In the genomic region with DNA sequence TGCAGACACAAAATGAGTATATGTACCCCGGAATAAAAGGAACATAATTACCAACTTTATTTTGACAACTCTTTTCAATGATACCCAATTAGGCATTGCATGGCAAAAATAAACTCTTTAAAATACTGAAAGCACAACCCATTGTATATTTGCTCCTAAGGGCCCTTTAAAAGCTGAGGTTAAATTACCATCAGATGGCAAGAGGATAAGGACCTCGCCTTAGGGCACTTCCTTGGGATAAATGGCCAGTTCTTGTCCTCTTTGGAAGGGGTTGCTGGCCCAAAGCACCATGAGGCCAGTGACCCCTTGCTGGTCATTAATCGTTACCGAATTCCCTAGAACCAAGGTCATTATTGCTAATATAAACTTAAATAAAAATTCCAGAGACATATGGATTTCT, we compare ENCODE assay signal across 1 cellular context.
TF ChIP-seq lines count a peak whose summit lies in the region.

No MANE protein-coding gene starts in this region.

TF ChIP-seq in PFSK-1, 5 proteins besides CTCF, POLR2A, EP300 and RAD21 (continued from another document):
- TF ChIP-seq, protein P1, sequence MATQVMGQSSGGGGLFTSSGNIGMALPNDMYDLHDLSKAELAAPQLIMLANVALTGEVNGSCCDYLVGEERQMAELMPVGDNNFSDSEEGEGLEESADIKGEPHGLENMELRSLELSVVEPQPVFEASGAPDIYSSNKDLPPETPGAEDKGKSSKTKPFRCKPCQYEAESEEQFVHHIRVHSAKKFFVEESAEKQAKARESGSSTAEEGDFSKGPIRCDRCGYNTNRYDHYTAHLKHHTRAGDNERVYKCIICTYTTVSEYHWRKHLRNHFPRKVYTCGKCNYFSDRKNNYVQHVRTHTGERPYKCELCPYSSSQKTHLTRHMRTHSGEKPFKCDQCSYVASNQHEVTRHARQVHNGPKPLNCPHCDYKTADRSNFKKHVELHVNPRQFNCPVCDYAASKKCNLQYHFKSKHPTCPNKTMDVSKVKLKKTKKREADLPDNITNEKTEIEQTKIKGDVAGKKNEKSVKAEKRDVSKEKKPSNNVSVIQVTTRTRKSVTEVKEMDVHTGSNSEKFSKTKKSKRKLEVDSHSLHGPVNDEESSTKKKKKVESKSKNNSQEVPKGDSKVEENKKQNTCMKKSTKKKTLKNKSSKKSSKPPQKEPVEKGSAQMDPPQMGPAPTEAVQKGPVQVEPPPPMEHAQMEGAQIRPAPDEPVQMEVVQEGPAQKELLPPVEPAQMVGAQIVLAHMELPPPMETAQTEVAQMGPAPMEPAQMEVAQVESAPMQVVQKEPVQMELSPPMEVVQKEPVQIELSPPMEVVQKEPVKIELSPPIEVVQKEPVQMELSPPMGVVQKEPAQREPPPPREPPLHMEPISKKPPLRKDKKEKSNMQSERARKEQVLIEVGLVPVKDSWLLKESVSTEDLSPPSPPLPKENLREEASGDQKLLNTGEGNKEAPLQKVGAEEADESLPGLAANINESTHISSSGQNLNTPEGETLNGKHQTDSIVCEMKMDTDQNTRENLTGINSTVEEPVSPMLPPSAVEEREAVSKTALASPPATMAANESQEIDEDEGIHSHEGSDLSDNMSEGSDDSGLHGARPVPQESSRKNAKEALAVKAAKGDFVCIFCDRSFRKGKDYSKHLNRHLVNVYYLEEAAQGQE (IDR thresholded peaks at IDR 0.05; ENCODE audit: insufficient read depth in 1 of 2, low read depth in 2 of 2, low read length in 2 of 2): no peak
- TF ChIP-seq POLR2AphosphoS5 (IDR thresholded peaks at IDR 0.05; ENCODE audit: low read depth, low read length): no peak
